ENCODE assay signal across 36 cellular contexts in genomic region chr15:29770796-29771195, GRCh38. TPM values are rescaled to one million over a fixed set of nuclear protein-coding genes. Genes with fewer than 3 reads are reported as not detected.
DNase-seq lines count a peak whose midpoint lies in the region; FAIRE-seq and TF ChIP-seq lines count a peak whose summit lies in the region.
"Had no signal": no experiment of that assay in that cellular context is flagged by ENCODE, and none has a peak within 500 bp of the region (broad histone marks: within the 10 kb centered on the region; RNA-seq: fewer than 3 reads in every experiment).

No MANE protein-coding gene starts in this region.

- CTCF ChIA-PET in SK-N-SH (lab: Yijun Ruan, JAX), result interaction anchor here (0.6 to 1.0 kb wide), 2 partner anchors 10 to 155 kb away, joined by 3 read pairs; no protein-coding TSS in a partner anchor

- H3K36me3 ChIP-seq in SK-N-SH (replicated peaks in 1 of 2; ENCODE audit: control insufficient read depth in 1 of 2, insufficient read depth in 2 of 2, low read length in 1 of 2) (peaks cover 27 to 31% of the 10 kb centered on the region in 2 experiments), fibroblast of lung (ENCODE audit: control insufficient read depth, insufficient read depth, low read length) (peaks cover 4% of the 10 kb centered on the region), tibial artery (peaks cover 12 to 26% (median 25%) of the 10 kb centered on the region in 3 donors)
- H3K36me3 ChIP-seq: prostate gland had no signal

- no peaks in the 10 kb centered on the region for H3K27me3 Mint-ChIP-seq in type B pancreatic cell

- H4K20me1 ChIP-seq in SK-N-SH (ENCODE audit: insufficient read depth) (peaks cover 10% of the 10 kb centered on the region; the same call in 1 of the 2 replicates), fibroblast of lung (ENCODE audit: control insufficient read depth, extremely low read depth, insufficient read depth, low read length) (no peaks in the 10 kb centered on the region)

- H3K27ac ChIP-seq in SK-N-SH (ENCODE audit: low read depth in 2 of 2, low read length in 1 of 2) (no peak overlapping the region), fibroblast of lung (ENCODE audit: insufficient read depth, low read length) (no peak overlapping the region), tibial artery (no peak overlapping the region)
- H3K27ac ChIP-seq: A549, esophagus muscularis mucosa, hepatocyte, prostate gland, right lobe of liver, vagina, VCaP had no signal

- TF ChIP-seq RAD21 in SK-N-SH (IDR thresholded peaks at IDR 0.05; ENCODE audit: low read length), result no peak

- H3F3A ChIP-seq in SK-N-SH (replicated peaks; ENCODE audit: insufficient read depth), result peaks cover 6% of the 10 kb centered on the region

- H3K4me1 ChIP-seq in SK-N-SH (ENCODE audit: control insufficient read depth in 1 of 2, insufficient read depth in 2 of 2, low read depth in 1 of 2, low read length in 1 of 2) (peaks cover 0 to 5% of the 10 kb centered on the region in 2 experiments; a peak in 1 of 4 replicates), fibroblast of lung (ENCODE audit: control insufficient read depth, extremely low read depth, insufficient read depth, low read length) (no peaks in the 10 kb centered on the region), tibial artery (peaks cover 0 to 52% (median 11%) of the 10 kb centered on the region in 4 donors)
- H3K4me1 ChIP-seq: prostate gland had no signal

- H3K4me1 Mint-ChIP-seq in type B pancreatic cell (ENCODE audit: unreplicated experiment), result peaks cover 7% of the 10 kb centered on the region
- H3K4me1 Mint-ChIP-seq: activated CD4-positive, alpha-beta T cell treated with anti-CD3 and anti-CD28 coated beads for 36 hours; CD4-positive, alpha-beta memory T cell; natural killer cell; stimulated activated naive CD8-positive, alpha-beta T cell treated with anti-CD3 and anti-CD28 coated beads, Interleukin-15, amount 100 ng/mL, for 72 hours had no signal

- H3K36me3 Mint-ChIP-seq in type B pancreatic cell, result peaks cover 40% of the 10 kb centered on the region
- H3K36me3 Mint-ChIP-seq: activated naive CD8-positive, alpha-beta T cell; CD4-positive, alpha-beta memory T cell; natural killer cell had no signal

- H3K27ac Mint-ChIP-seq in type B pancreatic cell, result no peak overlapping the region
- H3K27ac Mint-ChIP-seq: activated CD4-positive, alpha-beta T cell treated with anti-CD3 and anti-CD28 coated beads for 36 hours; activated naive CD8-positive, alpha-beta T cell; CD4-positive, alpha-beta memory T cell; endodermal cell; natural killer cell; stimulated activated naive CD8-positive, alpha-beta T cell treated with anti-CD3 and anti-CD28 coated beads, Interleukin-15, amount 100 ng/mL, for 72 hours had no signal

- no peak overlapping the region for H3K4me3 Mint-ChIP-seq in type B pancreatic cell
- H3K4me3 Mint-ChIP-seq: activated CD4-positive, alpha-beta T cell treated with anti-CD3 and anti-CD28 coated beads for 36 hours; activated naive CD8-positive, alpha-beta T cell; CD4-positive, alpha-beta memory T cell; endodermal cell; natural killer cell; stimulated activated naive CD8-positive, alpha-beta T cell treated with anti-CD3 and anti-CD28 coated beads, Interleukin-15, amount 100 ng/mL, for 72 hours had no signal

- H3K79me2 ChIP-seq in SK-N-SH (ENCODE audit: insufficient read depth), result peaks cover 64% of the 10 kb centered on the region
- peaks cover 25% of the 10 kb centered on the region for H3K79me2 ChIP-seq in fibroblast of lung (ENCODE audit: control insufficient read depth, insufficient read depth, low read length)

- H3K27me3 ChIP-seq in SK-N-SH (ENCODE audit: insufficient read depth) (no peaks in the 10 kb centered on the region), fibroblast of lung (ENCODE audit: control insufficient read depth, insufficient read depth, low read length) (no peaks in the 10 kb centered on the region), tibial artery (no peaks in the 10 kb centered on the region)
- H3K27me3 ChIP-seq: esophagus muscularis mucosa, hepatocyte, right lobe of liver, vagina had no signal

- POLR2A ChIA-PET in SK-N-SH (lab: Yijun Ruan, JAX), result no interaction called here

- H3K4me2 ChIP-seq in SK-N-SH, result no peak overlapping the region
- H3K4me2 ChIP-seq in fibroblast of lung (ENCODE audit: extremely low read depth, insufficient read depth, low read length), result no peak overlapping the region
- H3K4me2 ChIP-seq: A549, hepatocyte had no signal

- peak; percentile 59 for FAIRE-seq in A204.1 (lab: Jason Lieb, UNC)
- FAIRE-seq: D721Med, GM12878, H1 had no signal

- peak; percentile 52 for DNase-seq in LHCN-M2 (ENCODE audit: low read depth)
- DNase-seq in SK-N-SH, result no peak
- DNase-seq in fibroblast of lung (ENCODE audit: low read depth in 2 of 2), result peak; percentile 47 to 63
- no peak for DNase-seq in AML-193 (lab: John Stamatoyannopoulos, UW)
- DNase-seq in type B pancreatic cell (ENCODE audit: extremely low spot score, unreplicated experiment), result no peak
- no peak for DNase-seq in NCI-H82 (lab: John Stamatoyannopoulos, UW)
- no peak for DNase-seq in tibial artery
- DNase-seq: activated CD4-positive, alpha-beta T cell treated with anti-CD3 and anti-CD28 coated beads for 36 hours; CD4-positive, alpha-beta memory T cell; endodermal cell; left cardiac atrium; mucosa of descending colon; natural killer cell; NCI-H1092; NCI-H187; NCI-H2171; NCI-H524; NK-92 treated with Interleukin-12 subunit alpha and Interleukin-12 subunit beta, amount 100 ng/mL, for 24 hours; nucleus accumbens; right lobe of liver; SHP77 treated with DMSO at 0.1 percent for 48 hours; stimulated activated CD4-positive, alpha-beta T cell treated with anti-CD3 and anti-CD28 coated beads, Interleukin-2, amount 100 ng/mL, for 48 hours; stimulated activated naive CD8-positive, alpha-beta T cell treated with anti-CD3 and anti-CD28 coated beads, Interleukin-15, amount 100 ng/mL, for 72 hours; T-helper 9 cell had no signal

- 45% methylated on average over 2 of the region's 2 CpGs for WGBS in SK-N-SH (ENCODE audit: low lambda C conversion rate)

- H3K9me3 ChIP-seq in SK-N-SH, result no peaks in the 10 kb centered on the region
- H3K9me3 ChIP-seq in fibroblast of lung (ENCODE audit: control insufficient read depth, insufficient read depth, low read depth, low read length), result no peaks in the 10 kb centered on the region
- no peaks in the 10 kb centered on the region for H3K9me3 ChIP-seq in tibial artery
- H3K9me3 ChIP-seq: A549, esophagus muscularis mucosa, mucosa of descending colon, prostate gland, right lobe of liver, vagina had no signal

- H3K9me3 Mint-ChIP-seq in type B pancreatic cell, result no peaks in the 10 kb centered on the region
- H3K9me3 Mint-ChIP-seq: CD4-positive, alpha-beta memory T cell; endodermal cell; natural killer cell; stimulated activated naive CD8-positive, alpha-beta T cell treated with anti-CD3 and anti-CD28 coated beads, Interleukin-15, amount 100 ng/mL, for 72 hours had no signal

- H3K4me3 ChIP-seq in SK-N-SH (ENCODE audit: low read depth in 2 of 2, low read length in 1 of 2), result no peak overlapping the region
- H3K4me3 ChIP-seq in fibroblast of lung (replicated peaks in 1 of 4; ENCODE audit: control extremely low read depth in 1 of 4, insufficient read depth in 1 of 4, low read depth in 3 of 4, low read length in 4 of 4), result no peak overlapping the region
- H3K4me3 ChIP-seq in tibial artery, result no peak overlapping the region
- H3K4me3 ChIP-seq: A549, esophagus muscularis mucosa, GM12878, hepatocyte, lung, mucosa of descending colon, prostate gland, right lobe of liver, vagina had no signal

- H3K9ac ChIP-seq in SK-N-SH (no peak overlapping the region), fibroblast of lung (ENCODE audit: insufficient read depth, low read length) (no peak overlapping the region)

- intact Hi-C loops in tibial artery (cut with DNase I; ENCODE audit: low total_unique reads), result no loop called here

- no peak for TF ChIP-seq CTCF in SK-N-SH (IDR thresholded peaks at IDR 0.05)
- TF ChIP-seq CTCF in fibroblast of lung (conservative IDR thresholded peaks at IDR 0.05 in 1 of 2, IDR thresholded peaks at IDR 0.05 in 1 of 2; ENCODE audit: low read depth in 1 of 2, low read length in 2 of 2), result no peak
- TF ChIP-seq CTCF in type B pancreatic cell (conservative IDR thresholded peaks at IDR 0.05), result no peak
- no peak for TF ChIP-seq CTCF in tibial artery (IDR thresholded peaks at IDR 0.05)

- H2AFZ ChIP-seq in SK-N-SH (ENCODE audit: low read depth) (no peak overlapping the region), fibroblast of lung (ENCODE audit: low read length) (no peak overlapping the region)
- H2AFZ ChIP-seq: hepatocyte had no signal

- no peaks in the 10 kb centered on the region for H3K9me2 ChIP-seq in SK-N-SH

- no peak for TF ChIP-seq EP300 in SK-N-SH (IDR thresholded peaks at IDR 0.05; ENCODE audit: borderline replicate concordance in 1 of 2, low read depth in 1 of 2, low read length in 1 of 2)

TF ChIP-seq in SK-N-SH, 30 proteins besides CTCF, POLR2A, EP300 and RAD21:
- TF ChIP-seq PBX3 (IDR thresholded peaks at IDR 0.05), result peak; percentile 71
- peak; percentile 52; the same call in 1 of the 2 replicates for TF ChIP-seq FOSL2 (IDR thresholded peaks at IDR 0.05; ENCODE audit: borderline replicate concordance, low read depth)
- no peak for TF ChIP-seq POLR2AphosphoS5 (IDR thresholded peaks at IDR 0.05; ENCODE audit: low read depth, low read length)
- TF ChIP-seq JUND (IDR thresholded peaks at IDR 0.05), result peak; percentile 47

RNA-seq across cellular contexts. Expression of gene TJP1, which starts 51.5 kb away (rescaled TPM):
- total RNA-seq in LHCN-M2 (2014; rRNA removed), result 34.9 and 40.4 TPM in 2 replicates
- 21.5 TPM for polyA plus RNA-seq in LHCN-M2 (2012)
- polyA plus RNA-seq in SK-N-SH (2012; rRNA removed), result 17.5 and 23.7 TPM in 2 replicates
- 19.8 and 19.9 TPM in 2 replicates for polyA plus RNA-seq in SK-N-SH (2012; cell fraction: cytosol; rRNA removed)
- 15.4 and 26.0 TPM in 2 replicates for polyA plus RNA-seq in SK-N-SH (2012; cell fraction: nucleus; rRNA removed)
- total RNA-seq in fibroblast of lung, result 45.2 and 53.7 TPM in 2 replicates
- polyA plus RNA-seq in fibroblast of lung, result 80.9 and 110 TPM in 2 replicates
- polyA plus RNA-seq in fibroblast of lung (2012), result 38.5 and 58.1 TPM in 2 replicates
- polyA minus RNA-seq in fibroblast of lung (ENCODE audit: low replicate concordance), result 55.5 and 58.0 TPM in 2 replicates
- total RNA-seq in type B pancreatic cell (ENCODE audit: low replicate concordance), result 89.3 and 111 TPM in 2 replicates
- total RNA-seq: CD4-positive, alpha-beta memory T cell; natural killer cell had no signal
- polyA plus RNA-seq: CD4-positive, alpha-beta memory T cell had no signal

Comparison
In these comparisons a context has a peak if more than half of its experiments do, and no peak if none do; other contexts are left out.
1. DNase-seq: peak in LHCN-M2 (single experiment) and fibroblast of lung (2 of 2); none in SK-N-SH (single experiment), AML-193 (0 of 2), type B pancreatic cell (single experiment), NCI-H82 (single experiment) and tibial artery (0 of 2).